In genomic region chr22:41284465-41284864, GRCh38 we compare ENCODE assay signal across 11 cellular contexts. TPM values are rescaled to one million over a fixed set of nuclear protein-coding genes. Genes with fewer than 3 reads are reported as not detected.
DNase-seq lines count a peak whose midpoint lies in the region; ATAC-seq and TF ChIP-seq lines count a peak whose summit lies in the region.
"Had no signal": no experiment of that assay in that cellular context is flagged by ENCODE, and none has a peak within 500 bp of the region (broad histone marks: within the 10 kb centered on the region; RNA-seq: fewer than 3 reads in every experiment).

No MANE protein-coding gene starts in this region.

- 85% methylated on average over 4 of the region's 10 CpGs for WGBS in right lobe of liver (ENCODE audit: insufficient coverage, low coverage, low lambda C conversion rate, missing lambda C conversion rate)

- no peak for TF ChIP-seq CTCF in A673 (conservative IDR thresholded peaks at IDR 0.05; ENCODE audit: low read depth, low read length)
- TF ChIP-seq CTCF in HFF-Myc (IDR thresholded peaks at IDR 0.05; ENCODE audit: low read depth, low read length, missing control alignments) = no peak
- TF ChIP-seq CTCF in right lobe of liver (IDR thresholded peaks at IDR 0.05) = no peak
- TF ChIP-seq CTCF in foreskin fibroblast (IDR thresholded peaks at IDR 0.05; ENCODE audit: low read depth, low read length) = no peak
- TF ChIP-seq CTCF in right atrium auricular region (IDR thresholded peaks at IDR 0.05) = no peak

- H3K27ac ChIP-seq in A673 (ENCODE audit: low read depth, low read length, poor library complexity, severe bottlenecking) = peak overlapping the region; percentile 85
- H3K27ac ChIP-seq in right lobe of liver = no peak overlapping the region
- H3K27ac ChIP-seq in right atrium auricular region = peak overlapping the region in 1 of 2 donors; percentile 86

- BruUV-seq in A673 (replicated peaks; lab: Mats Ljungman, UMichigan) = no TSS peak

- H3K36me3 Mint-ChIP-seq in activated naive CD8-positive, alpha-beta T cell = no peaks in the 10 kb centered on the region

- POLR2A ChIA-PET in A673 (lab: Charles Lee; ENCODE audit: low non-redundant PET) = no interaction called here

- CTCF ChIA-PET in A673 (lab: Charles Lee) = no interaction called here

- H3K36me3 ChIP-seq in A673 (ENCODE audit: insufficient read depth, low read length, poor library complexity, severe bottlenecking) (peaks cover 50% of the 10 kb centered on the region), right lobe of liver (peaks cover 0 to 20% (median 6%) of the 10 kb centered on the region in 4 donors), right atrium auricular region (peaks cover 25% of the 10 kb centered on the region)

- H3K27me3 ChIP-seq in A673 (replicated peaks; ENCODE audit: insufficient read depth, low read depth, low read length, poor library complexity) (no peaks in the 10 kb centered on the region), right lobe of liver (no peaks in the 10 kb centered on the region), right atrium auricular region (no peaks in the 10 kb centered on the region)

- H3K4me1 ChIP-seq in A673 (ENCODE audit: insufficient read depth, low read length, poor library complexity, severe bottlenecking) = peaks cover 20% of the 10 kb centered on the region
- H3K4me1 ChIP-seq in right lobe of liver = peaks cover 0 to 29% (median 7%) of the 10 kb centered on the region in 4 donors
- peaks cover 0 to 14% of the 10 kb centered on the region in 2 donors for H3K4me1 ChIP-seq in right atrium auricular region

- no peaks in the 10 kb centered on the region for H3K9me3 Mint-ChIP-seq in activated naive CD8-positive, alpha-beta T cell (ENCODE audit: low read depth)

- ATAC-seq in right lobe of liver = no peak

- H3K27ac Mint-ChIP-seq in activated naive CD8-positive, alpha-beta T cell = peak overlapping the region; percentile 97

- H3K4me3 Mint-ChIP-seq in activated naive CD8-positive, alpha-beta T cell = peak overlapping the region; percentile 96

- no peak for DNase-seq in A673 (ENCODE audit: low spot score)
- no peak for DNase-seq in HFF-Myc (ENCODE audit: extremely low read depth, low read depth)
- DNase-seq in right lobe of liver = peak in 2 of 3 donors; percentile 41 to 58
- no peak for DNase-seq in foreskin fibroblast
- DNase-seq in right atrium auricular region (ENCODE audit: low spot score) = no peak
- DNase-seq in islet precursor cell = no peak
- no peak for DNase-seq in NCI-H524 treated with DMSO at 0.1 percent for 48 hours (lab: John Stamatoyannopoulos, UW)
- DNase-seq: activated CD4-positive, alpha-beta T cell treated with anti-CD3 and anti-CD28 coated beads for 48 hours; erythroblast; occipital lobe had no signal

- intact Hi-C loops in A673 (cut with micrococcal nuclease; ENCODE audit: unreplicated experiment) = no loop called here
- intact Hi-C loops in right lobe of liver (cut with DNase I) = no loop called here

- TF ChIP-seq POLR2A in right lobe of liver (IDR thresholded peaks at IDR 0.05) = no peak

- peak overlapping the region; percentile 95 for H3K4me3 ChIP-seq in A673 (ENCODE audit: low read depth, low read length, poor library complexity, severe bottlenecking)
- peak overlapping the region; percentile 83 for H3K4me3 ChIP-seq in HFF-Myc (replicated peaks; ENCODE audit: low read depth, low read length)
- H3K4me3 ChIP-seq in right lobe of liver = no peak overlapping the region
- H3K4me3 ChIP-seq in foreskin fibroblast (ENCODE audit: low read depth in 1 of 2, low read length in 2 of 2) = peak overlapping the region in 1 of 2 donors; percentile 64
- no peak overlapping the region for H3K4me3 ChIP-seq in right atrium auricular region

- peaks cover 31% of the 10 kb centered on the region for H3K4me1 Mint-ChIP-seq in activated naive CD8-positive, alpha-beta T cell (ENCODE audit: low read depth)

- no peaks in the 10 kb centered on the region for H3K27me3 Mint-ChIP-seq in activated naive CD8-positive, alpha-beta T cell

- no peaks in the 10 kb centered on the region for H3K9me3 ChIP-seq in A673 (ENCODE audit: low read depth, low read length, poor library complexity, severe bottlenecking)
- H3K9me3 ChIP-seq in right lobe of liver = no peaks in the 10 kb centered on the region
- H3K9me3 ChIP-seq in right atrium auricular region = no peaks in the 10 kb centered on the region

RNA-seq across cellular contexts. Expression of gene RANGAP1, which starts 1.5 kb away (rescaled TPM):
- total RNA-seq in A673 (2021) = 159 and 177 TPM in 2 replicates
- 10 to 100 TPM; 27.4 to 56.3 (median 37.6) TPM for total RNA-seq in right lobe of liver
- total RNA-seq in right atrium auricular region = 10 to 100 TPM; 22.3 to 33.3 TPM

RNA-seq across cellular contexts. Expression of gene ZC3H7B, which starts 16.9 kb away (rescaled TPM):
- 83.9 and 90.4 TPM in 2 replicates for total RNA-seq in A673 (2021)
- total RNA-seq in right lobe of liver = 10 to 100 TPM; 26.5 to 50.1 (median 42.7) TPM
- 10 to 100 TPM; 24.5 to 33.3 TPM for total RNA-seq in right atrium auricular region

RNA-seq across cellular contexts. Expression of gene CHADL, which starts 43.7 kb away (rescaled TPM):
- total RNA-seq in A673 (2021) (not detected in 2 replicates), right lobe of liver (1 to 10 TPM in 3 of 6 experiments, under 1 TPM in 3; 0.75 to 1.5 (median 1.1) TPM), right atrium auricular region (10 to 100 TPM in 1 of 2 donors, 1 to 10 TPM in 1; 8.3 to 16.1 TPM)

Comparison
In these comparisons a context has a peak if more than half of its experiments do, and no peak if none do; other contexts are left out.
1. DNase-seq: peak in right lobe of liver (2 of 3); none in A673 (single experiment), HFF-Myc (single experiment), foreskin fibroblast (0 of 2), right atrium auricular region (single experiment), islet precursor cell (single experiment) and NCI-H524 treated with DMSO at 0.1 percent for 48 hours (single experiment).
2. H3K4me3 ChIP-seq: peak in A673 (single experiment) and HFF-Myc (single experiment); none in right lobe of liver (0 of 3) and right atrium auricular region (0 of 2).